8 cellular contexts compared by ENCODE assay signal in the genomic region with DNA sequence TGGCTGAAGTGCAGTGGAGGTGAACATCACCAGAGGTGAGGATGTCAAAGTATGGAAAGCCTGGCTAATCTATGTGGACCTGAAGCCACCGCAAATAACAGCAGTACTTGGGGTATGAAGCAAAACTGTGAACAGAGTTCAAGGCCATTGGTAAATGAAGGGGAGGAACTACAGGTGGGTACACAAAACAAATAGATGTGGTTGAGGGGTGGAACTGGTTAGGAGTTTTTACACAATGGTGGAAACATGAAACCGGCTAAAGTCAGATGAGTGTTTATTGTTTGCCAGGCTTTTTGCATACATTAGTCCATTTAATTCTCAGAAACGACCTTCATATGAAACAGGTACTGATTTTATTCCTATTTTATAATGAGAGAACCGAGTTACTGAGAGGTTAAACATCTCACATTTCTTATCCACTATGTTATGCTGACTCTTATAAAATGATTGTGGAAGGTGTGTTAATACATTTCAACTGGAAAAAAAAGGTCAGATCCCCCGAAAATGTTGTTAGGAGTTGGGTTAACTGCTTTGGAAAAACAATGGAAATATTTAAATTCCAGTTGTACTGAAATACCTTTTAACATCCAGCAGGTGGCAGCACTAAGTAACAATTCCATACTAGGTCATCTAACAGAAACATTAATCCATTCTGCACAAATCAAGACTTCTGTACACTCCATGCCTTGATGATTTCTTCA. TPM values are rescaled to one million over a fixed set of nuclear protein-coding genes. Genes with fewer than 3 reads are reported as not detected.
A peak's percentile ranks its signal among the peaks of the same experiment; 100 is the strongest.
DNase-seq lines count a peak whose midpoint lies in the region; ATAC-seq and TF ChIP-seq lines count a peak whose summit lies in the region.

No MANE protein-coding gene starts in this region.

- H4K20me1 ChIP-seq in hepatocyte (ENCODE audit: insufficient read depth, poor library complexity, severe bottlenecking), result no peaks in the 10 kb centered on the region

- no peaks in the 10 kb centered on the region for H3K27me3 Mint-ChIP-seq in type B pancreatic cell

- H3K9me3 ChIP-seq in WERI-Rb-1 (ENCODE audit: severe bottlenecking) (no peaks in the 10 kb centered on the region), hepatocyte (ENCODE audit: low read depth) (no peaks in the 10 kb centered on the region)

- no peak overlapping the region for H3K27ac Mint-ChIP-seq in type B pancreatic cell
- H3K27ac Mint-ChIP-seq in stimulated activated effector memory CD8-positive, alpha-beta T cell treated with anti-CD3 and anti-CD28 coated beads, Interleukin-12 subunit alpha, Interleukin-12 subunit beta, amount 100 ng/mL, for 72 hours, result no peak overlapping the region

- no peaks in the 10 kb centered on the region for H3K79me2 ChIP-seq in hepatocyte

- peaks cover 54% of the 10 kb centered on the region for H3K36me3 Mint-ChIP-seq in type B pancreatic cell
- H3K36me3 Mint-ChIP-seq in stimulated activated effector memory CD8-positive, alpha-beta T cell treated with anti-CD3 and anti-CD28 coated beads, Interleukin-12 subunit alpha, Interleukin-12 subunit beta, amount 100 ng/mL, for 72 hours, result peaks cover 95% of the 10 kb centered on the region

- no peaks in the 10 kb centered on the region for H3K4me1 ChIP-seq in hepatocyte (ENCODE audit: insufficient read depth)

- no peak overlapping the region for H2AFZ ChIP-seq in hepatocyte

- H3K9me3 Mint-ChIP-seq in type B pancreatic cell, result no peaks in the 10 kb centered on the region
- H3K9me3 Mint-ChIP-seq in stimulated activated effector memory CD8-positive, alpha-beta T cell treated with anti-CD3 and anti-CD28 coated beads, Interleukin-12 subunit alpha, Interleukin-12 subunit beta, amount 100 ng/mL, for 72 hours, result no peaks in the 10 kb centered on the region

- DNase-seq in AG08395 (ENCODE audit: low spot score), result peak; percentile 57
- peak; percentile 35 for DNase-seq in GM12865 (ENCODE audit: low read depth)
- peak; percentile 5 for DNase-seq in NCI-H1417 treated with DMSO at 0.1 percent for 48 hours (lab: John Stamatoyannopoulos, UW)
- no peak for DNase-seq in WERI-Rb-1
- peak; percentile 56 for DNase-seq in hepatocyte (ENCODE audit: low spot score)
- no peak for DNase-seq in type B pancreatic cell (ENCODE audit: extremely low spot score, unreplicated experiment)
- no peak for DNase-seq in GM19238 (ENCODE audit: insufficient read length, low spot score)
- no peak for DNase-seq in stimulated activated effector memory CD8-positive, alpha-beta T cell treated with anti-CD3 and anti-CD28 coated beads, Interleukin-12 subunit alpha, Interleukin-12 subunit beta, amount 100 ng/mL, for 72 hours (ENCODE audit: low spot score in 2 of 2)

- H3K27ac ChIP-seq in WERI-Rb-1 (no peak overlapping the region), hepatocyte (no peak overlapping the region)

- peak; percentile 51 for TF ChIP-seq CTCF in GM12865 (IDR thresholded peaks at IDR 0.05; ENCODE audit: insufficient read depth, low read depth, low read length, missing control alignments)
- TF ChIP-seq CTCF in WERI-Rb-1 (IDR thresholded peaks at IDR 0.05; ENCODE audit: low read depth, low read length), result peak; percentile 41
- peak; percentile 70 for TF ChIP-seq CTCF in hepatocyte (IDR thresholded peaks at IDR 0.05; ENCODE audit: poor library complexity)
- peak; percentile 84 for TF ChIP-seq CTCF in type B pancreatic cell (conservative IDR thresholded peaks at IDR 0.05)

- H3K4me3 Mint-ChIP-seq in type B pancreatic cell, result no peak overlapping the region
- H3K4me3 Mint-ChIP-seq in stimulated activated effector memory CD8-positive, alpha-beta T cell treated with anti-CD3 and anti-CD28 coated beads, Interleukin-12 subunit alpha, Interleukin-12 subunit beta, amount 100 ng/mL, for 72 hours, result no peak overlapping the region

- no peaks in the 10 kb centered on the region for H3K4me1 Mint-ChIP-seq in type B pancreatic cell (ENCODE audit: unreplicated experiment)
- peaks cover 4% of the 10 kb centered on the region for H3K4me1 Mint-ChIP-seq in stimulated activated effector memory CD8-positive, alpha-beta T cell treated with anti-CD3 and anti-CD28 coated beads, Interleukin-12 subunit alpha, Interleukin-12 subunit beta, amount 100 ng/mL, for 72 hours

- no peak overlapping the region for H3K4me2 ChIP-seq in hepatocyte

- 73% methylated on average over 5 of the region's 5 CpGs for WGBS in hepatocyte (ENCODE audit: low lambda C conversion rate, missing lambda C conversion rate)

- H3K36me3 ChIP-seq in WERI-Rb-1, result peaks cover 4% of the 10 kb centered on the region; the same call in 1 of the 2 replicates
- H3K36me3 ChIP-seq in hepatocyte (replicated peaks; ENCODE audit: insufficient read depth, low read depth), result no peaks in the 10 kb centered on the region

- H3K9me2 ChIP-seq in hepatocyte (replicated peaks; ENCODE audit: insufficient read depth), result no peaks in the 10 kb centered on the region

- H3K27me3 ChIP-seq in WERI-Rb-1 (ENCODE audit: insufficient read depth, low read depth, severe bottlenecking), result no peaks in the 10 kb centered on the region
- no peaks in the 10 kb centered on the region for H3K27me3 ChIP-seq in hepatocyte

- no peak for ATAC-seq in stimulated activated effector memory CD8-positive, alpha-beta T cell treated with anti-CD3 and anti-CD28 coated beads, Interleukin-12 subunit alpha, Interleukin-12 subunit beta, amount 100 ng/mL, for 72 hours

- H3K4me3 ChIP-seq in GM12865 (ENCODE audit: low read depth, low read length) (no peak overlapping the region), WERI-Rb-1 (ENCODE audit: low read depth, low read length) (no peak overlapping the region), hepatocyte (no peak overlapping the region)

RNA-seq across cellular contexts. Expression of a gene that starts 44.3 kb away (rescaled TPM):
- total RNA-seq in hepatocyte, result 52.6 and 58.1 TPM in 2 replicates
- polyA plus RNA-seq in hepatocyte, result 43.1 and 45.0 TPM in 2 replicates
- total RNA-seq in type B pancreatic cell (ENCODE audit: low replicate concordance), result 27.5 and 31.0 TPM in 2 replicates

RNA-seq across cellular contexts. Expression of a gene that starts 56.8 kb away (rescaled TPM):
- total RNA-seq in hepatocyte (55.6 and 56.3 TPM in 2 replicates), type B pancreatic cell (ENCODE audit: low replicate concordance) (41.8 and 43.1 TPM in 2 replicates)
- 45.5 and 45.9 TPM in 2 replicates for polyA plus RNA-seq in hepatocyte

RNA-seq across cellular contexts. Expression of a gene that starts 56.8 kb away (rescaled TPM):
- total RNA-seq in hepatocyte, result 17.4 and 18.7 TPM in 2 replicates
- 9.2 and 10.7 TPM in 2 replicates for polyA plus RNA-seq in hepatocyte
- 18.4 and 24.3 TPM in 2 replicates for total RNA-seq in type B pancreatic cell (ENCODE audit: low replicate concordance)

Comparison
In these comparisons a context has a peak if more than half of its experiments do, and no peak if none do; other contexts are left out.
1. DNase-seq: peak in AG08395 (single experiment), GM12865 (single experiment), NCI-H1417 treated with DMSO at 0.1 percent for 48 hours (single experiment) and hepatocyte (single experiment); none in WERI-Rb-1 (single experiment), type B pancreatic cell (single experiment), GM19238 (single experiment) and stimulated activated effector memory CD8-positive, alpha-beta T cell treated with anti-CD3 and anti-CD28 coated beads, Interleukin-12 subunit alpha, Interleukin-12 subunit beta, amount 100 ng/mL, for 72 hours (0 of 2).
2. Peak in every context shown above with its lines, with median percentiles within 50 percentile points of each other: CTCF ChIP-seq.